13 cellular contexts compared by ENCODE assay signal in genomic region chr16:69820926-69821541, GRCh38. TPM values are rescaled to one million over a fixed set of nuclear protein-coding genes. Genes with fewer than 3 reads are reported as not detected.
A peak's percentile ranks its signal among the peaks of the same experiment; 100 is the strongest.
DNase-seq lines count a peak whose midpoint lies in the region; ATAC-seq and TF ChIP-seq lines count a peak whose summit lies in the region.
"Had no signal": no experiment of that assay in that cellular context is flagged by ENCODE, and none has a peak within 500 bp of the region (broad histone marks: within the 10 kb centered on the region; RNA-seq: fewer than 3 reads in every experiment).

No MANE protein-coding gene starts in this region.

- no peak overlapping the region for H3K4me3 ChIP-seq in thyroid gland (replicated peaks in 1 of 3)

- no peaks in the 10 kb centered on the region for H3K9me3 ChIP-seq in thyroid gland

- H3K4me3 Mint-ChIP-seq in chondrocyte (ENCODE audit: unreplicated experiment): peak overlapping the region; percentile 48
- H3K4me3 Mint-ChIP-seq: activated naive CD4-positive, alpha-beta T cell treated with anti-CD3 and anti-CD28 coated beads, Interleukin-2, amount 10 ng/mL, durations not matched to agents 7 days and 5 days; memory B cell had no signal

- intact Hi-C loops in thyroid gland (cut with DNase I): no loop called here

- TF ChIP-seq POLR2A in thyroid gland (IDR thresholded peaks at IDR 0.05): no peak

- no peaks in the 10 kb centered on the region for H3K9me3 Mint-ChIP-seq in chondrocyte (ENCODE audit: low read depth)
- H3K9me3 Mint-ChIP-seq: activated naive CD4-positive, alpha-beta T cell treated with anti-CD3 and anti-CD28 coated beads, Interleukin-2, amount 10 ng/mL, durations not matched to agents 7 days and 5 days had no signal

- no peaks in the 10 kb centered on the region for H3K27me3 ChIP-seq in thyroid gland

- peak overlapping the region; percentile 94 for H3K27ac Mint-ChIP-seq in chondrocyte (ENCODE audit: unreplicated experiment)
- H3K27ac Mint-ChIP-seq: activated naive CD4-positive, alpha-beta T cell treated with anti-CD3 and anti-CD28 coated beads, Interleukin-2, amount 10 ng/mL, durations not matched to agents 7 days and 5 days had no signal

- peaks cover 7 to 16% of the 10 kb centered on the region in 2 donors for H3K4me1 ChIP-seq in thyroid gland

- ATAC-seq in GM21423 (IDR thresholded peaks at IDR 0.05; ENCODE audit: unreplicated experiment) (no peak), esophagus mucosa (no peak)

- WGBS in thyroid gland, 2 donors: 57 to 73% methylated on average over 12 to 15 of the region's 15 CpGs

- peaks cover 5% of the 10 kb centered on the region for H3K36me3 Mint-ChIP-seq in chondrocyte (ENCODE audit: low read depth)

- no peak for TF ChIP-seq CTCF in chondrocyte (IDR thresholded peaks at IDR 0.05)
- TF ChIP-seq CTCF in thyroid gland (IDR thresholded peaks at IDR 0.05): no peak

- peak; percentile 74 for DNase-seq in NCI-H1694 (lab: John Stamatoyannopoulos, UW)
- no peak for DNase-seq in chondrocyte (ENCODE audit: low spot score)
- DNase-seq in mesenteric fat pad (ENCODE audit: low spot score): peak; percentile 72
- DNase-seq in thyroid gland: peak; percentile 41 to 75
- no peak for DNase-seq in NOMO-1 treated with DMSO at 0.1 percent for 48 hours (lab: John Stamatoyannopoulos, UW; ENCODE audit: unreplicated experiment)
- no peak for DNase-seq in retina
- DNase-seq: activated CD4-positive, CD25-positive, alpha-beta regulatory T cell treated with anti-CD3 and anti-CD28 coated beads, Interleukin-2, amount 50 U/mL, for 72 hours; activated naive CD4-positive, alpha-beta T cell treated with anti-CD3 and anti-CD28 coated beads, Interleukin-2, amount 10 ng/mL, durations not matched to agents 7 days and 5 days; NCI-H2029; SHP77 had no signal

- H3K27me3 Mint-ChIP-seq in chondrocyte (ENCODE audit: low read depth): no peaks in the 10 kb centered on the region
- H3K27me3 Mint-ChIP-seq: activated naive CD4-positive, alpha-beta T cell treated with anti-CD3 and anti-CD28 coated beads, Interleukin-2, amount 10 ng/mL, durations not matched to agents 7 days and 5 days; memory B cell had no signal

- no peaks in the 10 kb centered on the region for H3K36me3 ChIP-seq in thyroid gland

- peaks cover 16% of the 10 kb centered on the region for H3K4me1 Mint-ChIP-seq in chondrocyte (ENCODE audit: low read depth)

- peak overlapping the region; percentile 49 to 73 (median 58) for H3K27ac ChIP-seq in thyroid gland

RNA-seq across cellular contexts. Expression of gene WWP2, which starts 58.9 kb away (rescaled TPM):
- 37.9 to 41.2 TPM (median 39.9 TPM) in 3 replicates for total RNA-seq in chondrocyte
- total RNA-seq in mesenteric fat pad: 43.0 TPM
- total RNA-seq in thyroid gland: 10 to 100 TPM; 35.9 to 72.1 (median 47.7) TPM
- 31.6 TPM for total RNA-seq in esophagus mucosa

Comparison
In these comparisons a context has a peak if more than half of its experiments do, and no peak if none do; other contexts are left out.
1. DNase-seq: peak in NCI-H1694 (single experiment), mesenteric fat pad (single experiment) and thyroid gland (2 of 2); none in chondrocyte (single experiment), NOMO-1 treated with DMSO at 0.1 percent for 48 hours (single experiment) and retina (single experiment).